Comparison of ENCODE assay signal across 1 cellular context in the genomic region with DNA sequence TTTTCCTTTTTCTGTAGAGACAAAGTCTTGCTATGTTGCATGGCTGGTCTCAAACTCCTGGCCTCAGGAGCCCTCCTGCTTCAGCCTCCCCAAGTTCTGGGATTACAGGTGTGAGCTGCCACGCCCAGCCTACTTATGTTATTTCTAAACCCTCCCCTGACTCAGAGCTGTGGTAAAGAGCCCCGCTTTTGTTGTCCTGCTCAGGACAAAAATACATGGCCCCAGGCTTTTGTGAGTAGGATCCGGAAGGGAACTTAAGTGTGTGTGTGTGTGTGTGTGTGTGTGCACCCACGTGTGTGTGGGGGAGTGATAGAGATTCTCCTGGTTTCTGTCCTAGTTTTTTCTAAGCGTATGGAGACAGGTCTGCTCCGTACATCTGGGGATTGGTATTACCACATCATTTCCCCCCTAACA.
A peak's percentile ranks its signal among the peaks of the same experiment; 100 is the strongest.
TF ChIP-seq lines count a peak whose summit lies in the region.

No MANE protein-coding gene starts in this region.

TF ChIP-seq in K562, 482 proteins besides CTCF, POLR2A, EP300 and RAD21 (continued from another document and continues in another):
- TF ChIP-seq CREB1 (IDR thresholded peaks at IDR 0.05) (no peak), CREB1 (CRISPR knock-in tag; IDR thresholded peaks at IDR 0.05) (no peak), FOSL1 (tag; conservative IDR thresholded peaks at IDR 0.05) (peak; percentile 49), ZKSCAN1 (IDR thresholded peaks at IDR 0.05; ENCODE audit: low read depth, low read length) (no peak), CXXC5 (CRISPR knock-in tag; IDR thresholded peaks at IDR 0.05) (peak; percentile 57), BRD9 (IDR thresholded peaks at IDR 0.05; ENCODE audit: low read depth, partially characterized antibody) (peak; percentile 76), CC2D1A (IDR thresholded peaks at IDR 0.05) (0 out of 2 replicates have a peak, but pooled peaks have one; percentile 15), KHSRP (IDR thresholded peaks at IDR 0.05) (no peak), RAD51 (IDR thresholded peaks at IDR 0.05; ENCODE audit: borderline replicate concordance, low read depth) (peak; percentile 20; the same call in 1 of the 2 replicates), NFIC (IDR thresholded peaks at IDR 0.05) (0 out of 2 replicates have a peak, but pooled peaks have one; percentile 15), TSC22D4 (tag; IDR thresholded peaks at IDR 0.05) (no peak), CBX5 (IDR thresholded peaks at IDR 0.05; ENCODE audit: borderline replicate concordance, low read depth) (no peak), PTRF (tag; IDR thresholded peaks at IDR 0.05) (0 out of 2 replicates have a peak, but pooled peaks have one; percentile 18), SUPT5H (IDR thresholded peaks at IDR 0.05) (no peak), NR2C1 (IDR thresholded peaks at IDR 0.05) (no peak), NR2C1 (tag; IDR thresholded peaks at IDR 0.05) (0 out of 2 replicates have a peak, but pooled peaks have one; percentile 9), TEAD2 (tag; IDR thresholded peaks at IDR 0.05) (no peak), SREBF2 (CRISPR knock-in tag; IDR thresholded peaks at IDR 0.05) (no peak), RBM22 (IDR thresholded peaks at IDR 0.05; ENCODE audit: low read depth, low read length, poor library complexity, severe bottlenecking) (no peak), ILK (tag; IDR thresholded peaks at IDR 0.05; ENCODE audit: borderline replicate concordance, low read depth) (peak; percentile 1; the same call in 1 of the 2 replicates), NFYB (IDR thresholded peaks at IDR 0.05; ENCODE audit: extremely low read depth, insufficient read length) (no peak), DIDO1 (tag; IDR thresholded peaks at IDR 0.05; ENCODE audit: low read depth) (no peak), GABPA (tag; conservative IDR thresholded peaks at IDR 0.05; ENCODE audit: low read depth) (peak; percentile 52), ETV6 (IDR thresholded peaks at IDR 0.05; ENCODE audit: borderline replicate concordance in 1 of 2, low read depth in 2 of 2, low read length in 1 of 2) (peak in 1 of 2 experiments; percentile 69; a peak in 3 of 4 replicates), ETV6 (CRISPR knock-in tag; IDR thresholded peaks at IDR 0.05; ENCODE audit: borderline replicate concordance) (no peak), ZNF695 (CRISPR knock-in tag; IDR thresholded peaks at IDR 0.05) (no peak), EHMT2 (IDR thresholded peaks at IDR 0.05) (peak; percentile 50; the same call in 1 of the 2 replicates), RB1 (IDR thresholded peaks at IDR 0.05; ENCODE audit: low read depth) (no peak), ZKSCAN8 (CRISPR knock-in tag; IDR thresholded peaks at IDR 0.05) (peak; percentile 41; the same call in 1 of the 2 replicates), MECOM (CRISPR knock-in tag; IDR thresholded peaks at IDR 0.05) (0 out of 2 replicates have a peak, but pooled peaks have one; percentile 8), MYBL2 (IDR thresholded peaks at IDR 0.05; ENCODE audit: low read depth) (no peak), MYBL2 (CRISPR knock-in tag; IDR thresholded peaks at IDR 0.05; ENCODE audit: borderline replicate concordance) (no peak), HCFC1 (IDR thresholded peaks at IDR 0.05; ENCODE audit: low read depth, low read length) (no peak), NCOA1 (IDR thresholded peaks at IDR 0.05; ENCODE audit: low read depth) (0 out of 2 replicates have a peak, but pooled peaks have one; percentile 9), KLF16 (IDR thresholded peaks at IDR 0.05) (no peak), ZNF146 (CRISPR knock-in tag; IDR thresholded peaks at IDR 0.05; ENCODE audit: unreplicated experiment) (no peak), HDAC2 (IDR thresholded peaks at IDR 0.05) (peak; percentile 14; the same call in 1 of the 2 replicates), FOXM1 (IDR thresholded peaks at IDR 0.05; ENCODE audit: low read depth) (no peak), FOXM1 (CRISPR knock-in tag; IDR thresholded peaks at IDR 0.05; ENCODE audit: low read depth) (no peak), SMARCA4 (IDR thresholded peaks at IDR 0.05) (peak; percentile 46; the same call in 1 of the 2 replicates), ARNT (IDR thresholded peaks at IDR 0.05) (peak in 1 of 2 experiments; percentile 16; a peak in 1 of 4 replicates), NRF1 (conservative IDR thresholded peaks at IDR 0.05 in 1 of 2, IDR thresholded peaks at IDR 0.05 in 1 of 2) (no peak), TCF3 (CRISPR knock-in tag; IDR thresholded peaks at IDR 0.05) (0 out of 2 replicates have a peak, but pooled peaks have one; percentile 10), ZNF77 (CRISPR knock-in tag; IDR thresholded peaks at IDR 0.05) (no peak), TAF15 (IDR thresholded peaks at IDR 0.05; ENCODE audit: low read depth, low read length) (no peak), FIP1L1 (IDR thresholded peaks at IDR 0.05; ENCODE audit: low read depth, low read length, poor library complexity, severe bottlenecking) (no peak), NBN (IDR thresholded peaks at IDR 0.05; ENCODE audit: low read depth) (peak; percentile 70), SMAD2 (IDR thresholded peaks at IDR 0.05; ENCODE audit: low read depth, low read length) (no peak), TBL1XR1 (IDR thresholded peaks at IDR 0.05; ENCODE audit: low read length in 2 of 2) (no peak)
- TF ChIP-seq, protein P1, sequence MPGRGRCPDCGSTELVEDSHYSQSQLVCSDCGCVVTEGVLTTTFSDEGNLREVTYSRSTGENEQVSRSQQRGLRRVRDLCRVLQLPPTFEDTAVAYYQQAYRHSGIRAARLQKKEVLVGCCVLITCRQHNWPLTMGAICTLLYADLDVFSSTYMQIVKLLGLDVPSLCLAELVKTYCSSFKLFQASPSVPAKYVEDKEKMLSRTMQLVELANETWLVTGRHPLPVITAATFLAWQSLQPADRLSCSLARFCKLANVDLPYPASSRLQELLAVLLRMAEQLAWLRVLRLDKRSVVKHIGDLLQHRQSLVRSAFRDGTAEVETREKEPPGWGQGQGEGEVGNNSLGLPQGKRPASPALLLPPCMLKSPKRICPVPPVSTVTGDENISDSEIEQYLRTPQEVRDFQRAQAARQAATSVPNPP (IDR thresholded peaks at IDR 0.05; ENCODE audit: borderline replicate concordance, insufficient read depth, insufficient read length) = no peak
- TF ChIP-seq, protein P2, sequence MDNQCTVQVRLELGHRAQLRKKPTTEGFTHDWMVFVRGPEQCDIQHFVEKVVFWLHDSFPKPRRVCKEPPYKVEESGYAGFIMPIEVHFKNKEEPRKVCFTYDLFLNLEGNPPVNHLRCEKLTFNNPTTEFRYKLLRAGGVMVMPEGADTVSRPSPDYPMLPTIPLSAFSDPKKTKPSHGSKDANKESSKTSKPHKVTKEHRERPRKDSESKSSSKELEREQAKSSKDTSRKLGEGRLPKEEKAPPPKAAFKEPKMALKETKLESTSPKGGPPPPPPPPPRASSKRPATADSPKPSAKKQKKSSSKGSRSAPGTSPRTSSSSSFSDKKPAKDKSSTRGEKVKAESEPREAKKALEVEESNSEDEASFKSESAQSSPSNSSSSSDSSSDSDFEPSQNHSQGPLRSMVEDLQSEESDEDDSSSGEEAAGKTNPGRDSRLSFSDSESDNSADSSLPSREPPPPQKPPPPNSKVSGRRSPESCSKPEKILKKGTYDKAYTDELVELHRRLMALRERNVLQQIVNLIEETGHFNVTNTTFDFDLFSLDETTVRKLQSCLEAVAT (IDR thresholded peaks at IDR 0.05) = peak in 1 of 2 experiments; percentile 37; a peak in 1 of 4 replicates
- TF ChIP-seq, protein P3, sequence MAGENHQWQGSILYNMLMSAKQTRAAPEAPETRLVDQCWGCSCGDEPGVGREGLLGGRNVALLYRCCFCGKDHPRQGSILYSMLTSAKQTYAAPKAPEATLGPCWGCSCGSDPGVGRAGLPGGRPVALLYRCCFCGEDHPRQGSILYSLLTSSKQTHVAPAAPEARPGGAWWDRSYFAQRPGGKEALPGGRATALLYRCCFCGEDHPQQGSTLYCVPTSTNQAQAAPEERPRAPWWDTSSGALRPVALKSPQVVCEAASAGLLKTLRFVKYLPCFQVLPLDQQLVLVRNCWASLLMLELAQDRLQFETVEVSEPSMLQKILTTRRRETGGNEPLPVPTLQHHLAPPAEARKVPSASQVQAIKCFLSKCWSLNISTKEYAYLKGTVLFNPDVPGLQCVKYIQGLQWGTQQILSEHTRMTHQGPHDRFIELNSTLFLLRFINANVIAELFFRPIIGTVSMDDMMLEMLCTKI (IDR thresholded peaks at IDR 0.05; ENCODE audit: partially characterized antibody) = no peak
- TF ChIP-seq, protein P4, sequence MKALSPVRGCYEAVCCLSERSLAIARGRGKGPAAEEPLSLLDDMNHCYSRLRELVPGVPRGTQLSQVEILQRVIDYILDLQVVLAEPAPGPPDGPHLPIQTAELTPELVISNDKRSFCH (CRISPR knock-in tag; IDR thresholded peaks at IDR 0.05) = no peak
- TF ChIP-seq, protein P4 (tag; IDR thresholded peaks at IDR 0.05) = peak; percentile 70; the same call in 1 of the 2 replicates
- TF ChIP-seq, protein P5, sequence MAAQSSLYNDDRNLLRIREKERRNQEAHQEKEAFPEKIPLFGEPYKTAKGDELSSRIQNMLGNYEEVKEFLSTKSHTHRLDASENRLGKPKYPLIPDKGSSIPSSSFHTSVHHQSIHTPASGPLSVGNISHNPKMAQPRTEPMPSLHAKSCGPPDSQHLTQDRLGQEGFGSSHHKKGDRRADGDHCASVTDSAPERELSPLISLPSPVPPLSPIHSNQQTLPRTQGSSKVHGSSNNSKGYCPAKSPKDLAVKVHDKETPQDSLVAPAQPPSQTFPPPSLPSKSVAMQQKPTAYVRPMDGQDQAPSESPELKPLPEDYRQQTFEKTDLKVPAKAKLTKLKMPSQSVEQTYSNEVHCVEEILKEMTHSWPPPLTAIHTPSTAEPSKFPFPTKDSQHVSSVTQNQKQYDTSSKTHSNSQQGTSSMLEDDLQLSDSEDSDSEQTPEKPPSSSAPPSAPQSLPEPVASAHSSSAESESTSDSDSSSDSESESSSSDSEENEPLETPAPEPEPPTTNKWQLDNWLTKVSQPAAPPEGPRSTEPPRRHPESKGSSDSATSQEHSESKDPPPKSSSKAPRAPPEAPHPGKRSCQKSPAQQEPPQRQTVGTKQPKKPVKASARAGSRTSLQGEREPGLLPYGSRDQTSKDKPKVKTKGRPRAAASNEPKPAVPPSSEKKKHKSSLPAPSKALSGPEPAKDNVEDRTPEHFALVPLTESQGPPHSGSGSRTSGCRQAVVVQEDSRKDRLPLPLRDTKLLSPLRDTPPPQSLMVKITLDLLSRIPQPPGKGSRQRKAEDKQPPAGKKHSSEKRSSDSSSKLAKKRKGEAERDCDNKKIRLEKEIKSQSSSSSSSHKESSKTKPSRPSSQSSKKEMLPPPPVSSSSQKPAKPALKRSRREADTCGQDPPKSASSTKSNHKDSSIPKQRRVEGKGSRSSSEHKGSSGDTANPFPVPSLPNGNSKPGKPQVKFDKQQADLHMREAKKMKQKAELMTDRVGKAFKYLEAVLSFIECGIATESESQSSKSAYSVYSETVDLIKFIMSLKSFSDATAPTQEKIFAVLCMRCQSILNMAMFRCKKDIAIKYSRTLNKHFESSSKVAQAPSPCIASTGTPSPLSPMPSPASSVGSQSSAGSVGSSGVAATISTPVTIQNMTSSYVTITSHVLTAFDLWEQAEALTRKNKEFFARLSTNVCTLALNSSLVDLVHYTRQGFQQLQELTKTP (IDR thresholded peaks at IDR 0.05; ENCODE audit: low read depth in 1 of 2, partially characterized antibody in 2 of 2) = peak in 1 of 2 experiments; percentile 47
- TF ChIP-seq, protein P6, sequence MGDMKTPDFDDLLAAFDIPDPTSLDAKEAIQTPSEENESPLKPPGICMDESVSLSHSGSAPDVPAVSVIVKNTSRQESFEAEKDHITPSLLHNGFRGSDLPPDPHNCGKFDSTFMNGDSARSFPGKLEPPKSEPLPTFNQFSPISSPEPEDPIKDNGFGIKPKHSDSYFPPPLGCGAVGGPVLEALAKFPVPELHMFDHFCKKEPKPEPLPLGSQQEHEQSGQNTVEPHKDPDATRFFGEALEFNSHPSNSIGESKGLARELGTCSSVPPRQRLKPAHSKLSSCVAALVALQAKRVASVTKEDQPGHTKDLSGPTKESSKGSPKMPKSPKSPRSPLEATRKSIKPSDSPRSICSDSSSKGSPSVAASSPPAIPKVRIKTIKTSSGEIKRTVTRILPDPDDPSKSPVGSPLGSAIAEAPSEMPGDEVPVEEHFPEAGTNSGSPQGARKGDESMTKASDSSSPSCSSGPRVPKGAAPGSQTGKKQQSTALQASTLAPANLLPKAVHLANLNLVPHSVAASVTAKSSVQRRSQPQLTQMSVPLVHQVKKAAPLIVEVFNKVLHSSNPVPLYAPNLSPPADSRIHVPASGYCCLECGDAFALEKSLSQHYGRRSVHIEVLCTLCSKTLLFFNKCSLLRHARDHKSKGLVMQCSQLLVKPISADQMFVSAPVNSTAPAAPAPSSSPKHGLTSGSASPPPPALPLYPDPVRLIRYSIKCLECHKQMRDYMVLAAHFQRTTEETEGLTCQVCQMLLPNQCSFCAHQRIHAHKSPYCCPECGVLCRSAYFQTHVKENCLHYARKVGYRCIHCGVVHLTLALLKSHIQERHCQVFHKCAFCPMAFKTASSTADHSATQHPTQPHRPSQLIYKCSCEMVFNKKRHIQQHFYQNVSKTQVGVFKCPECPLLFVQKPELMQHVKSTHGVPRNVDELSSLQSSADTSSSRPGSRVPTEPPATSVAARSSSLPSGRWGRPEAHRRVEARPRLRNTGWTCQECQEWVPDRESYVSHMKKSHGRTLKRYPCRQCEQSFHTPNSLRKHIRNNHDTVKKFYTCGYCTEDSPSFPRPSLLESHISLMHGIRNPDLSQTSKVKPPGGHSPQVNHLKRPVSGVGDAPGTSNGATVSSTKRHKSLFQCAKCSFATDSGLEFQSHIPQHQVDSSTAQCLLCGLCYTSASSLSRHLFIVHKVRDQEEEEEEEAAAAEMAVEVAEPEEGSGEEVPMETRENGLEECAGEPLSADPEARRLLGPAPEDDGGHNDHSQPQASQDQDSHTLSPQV (IDR thresholded peaks at IDR 0.05) = peak; percentile 73
- TF ChIP-seq, protein P7, sequence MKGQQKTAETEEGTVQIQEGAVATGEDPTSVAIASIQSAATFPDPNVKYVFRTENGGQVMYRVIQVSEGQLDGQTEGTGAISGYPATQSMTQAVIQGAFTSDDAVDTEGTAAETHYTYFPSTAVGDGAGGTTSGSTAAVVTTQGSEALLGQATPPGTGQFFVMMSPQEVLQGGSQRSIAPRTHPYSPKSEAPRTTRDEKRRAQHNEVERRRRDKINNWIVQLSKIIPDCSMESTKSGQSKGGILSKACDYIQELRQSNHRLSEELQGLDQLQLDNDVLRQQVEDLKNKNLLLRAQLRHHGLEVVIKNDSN (CRISPR knock-in tag; IDR thresholded peaks at IDR 0.05) = peak; percentile 51; the same call in 1 of the 2 replicates
- TF ChIP-seq, protein P8, sequence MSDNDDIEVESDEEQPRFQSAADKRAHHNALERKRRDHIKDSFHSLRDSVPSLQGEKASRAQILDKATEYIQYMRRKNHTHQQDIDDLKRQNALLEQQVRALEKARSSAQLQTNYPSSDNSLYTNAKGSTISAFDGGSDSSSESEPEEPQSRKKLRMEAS (CRISPR knock-in tag; IDR thresholded peaks at IDR 0.05) = 0 out of 2 replicates have a peak, but pooled peaks have one; percentile 23
- TF ChIP-seq, protein P9, sequence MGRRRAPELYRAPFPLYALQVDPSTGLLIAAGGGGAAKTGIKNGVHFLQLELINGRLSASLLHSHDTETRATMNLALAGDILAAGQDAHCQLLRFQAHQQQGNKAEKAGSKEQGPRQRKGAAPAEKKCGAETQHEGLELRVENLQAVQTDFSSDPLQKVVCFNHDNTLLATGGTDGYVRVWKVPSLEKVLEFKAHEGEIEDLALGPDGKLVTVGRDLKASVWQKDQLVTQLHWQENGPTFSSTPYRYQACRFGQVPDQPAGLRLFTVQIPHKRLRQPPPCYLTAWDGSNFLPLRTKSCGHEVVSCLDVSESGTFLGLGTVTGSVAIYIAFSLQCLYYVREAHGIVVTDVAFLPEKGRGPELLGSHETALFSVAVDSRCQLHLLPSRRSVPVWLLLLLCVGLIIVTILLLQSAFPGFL (CRISPR knock-in tag; IDR thresholded peaks at IDR 0.05) = no peak
